In genomic region chr13:36431204-36432105, GRCh38 we compare ENCODE assay signal across 1 cellular context.
TF ChIP-seq lines count a peak whose summit lies in the region.

No MANE protein-coding gene starts in this region.

TF ChIP-seq in WTC11, 78 proteins besides CTCF, POLR2A, EP300 and RAD21 (continued from another document):
- TF ChIP-seq ZNF532 (CRISPR knock-in tag; IDR thresholded peaks at IDR 0.05; ENCODE audit: borderline replicate concordance) (no peak), NR3C1 (CRISPR knock-in tag; conservative IDR thresholded peaks at IDR 0.05; ENCODE audit: low read depth) (0 out of 2 replicates have a peak, but pooled peaks have one; percentile 27), ETV6 (CRISPR knock-in tag; IDR thresholded peaks at IDR 0.05) (peak; percentile 54; the same call in 1 of the 2 replicates)
